In the genomic region with DNA sequence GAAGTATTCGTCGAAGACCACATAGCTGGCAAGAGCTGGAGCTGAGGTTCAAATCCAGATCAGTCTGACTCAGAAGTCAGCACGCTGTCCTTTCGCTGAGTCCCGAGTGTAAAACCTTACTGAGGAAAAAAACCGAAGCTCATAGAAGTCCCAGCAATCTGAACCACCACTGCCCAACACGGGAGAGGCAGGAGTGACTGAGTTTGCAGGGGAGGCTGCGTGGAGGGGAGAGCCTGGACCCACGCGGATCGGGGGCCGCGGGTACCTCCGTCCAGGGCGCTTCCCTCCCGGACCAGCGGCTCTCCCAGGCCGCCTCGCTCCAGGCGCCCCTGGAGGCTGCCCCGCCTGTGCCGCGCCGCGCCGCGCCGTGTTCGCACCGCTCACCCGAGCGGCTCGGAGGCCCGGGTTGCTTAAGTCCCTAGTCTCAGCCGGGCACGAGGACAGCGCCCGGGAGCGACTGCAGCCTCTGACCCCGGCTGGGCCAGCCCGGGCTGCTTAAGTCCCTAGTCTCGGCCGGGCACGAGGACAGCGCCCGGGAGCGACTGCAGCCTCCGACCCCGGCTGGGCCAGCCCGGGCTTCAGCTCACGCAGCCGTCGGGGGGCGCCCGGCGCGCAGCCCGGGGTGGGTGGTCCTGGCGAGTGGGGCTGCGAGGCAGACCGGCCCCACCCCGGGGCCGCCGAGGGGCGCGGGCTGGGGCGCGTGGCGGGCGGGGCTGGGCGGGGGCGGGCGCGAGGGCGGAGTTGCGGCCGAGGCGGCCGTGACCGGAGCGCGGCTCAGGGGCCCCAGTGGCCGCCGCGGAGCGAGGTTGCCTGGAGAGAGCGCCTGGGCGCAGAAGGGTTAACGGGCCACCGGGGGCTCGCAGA, we compare ENCODE assay signal across 8 cellular contexts. TPM values are rescaled to one million over a fixed set of nuclear protein-coding genes. Genes with fewer than 3 reads are reported as not detected.
A peak's percentile ranks its signal among the peaks of the same experiment; 100 is the strongest.
DNase-seq lines count a peak whose midpoint lies in the region; ATAC-seq and TF ChIP-seq lines count a peak whose summit lies in the region.

A gene (plus strand): TSS at position 777 of the 864 bp plus-strand sequence. CDS start 2,881 bp downstream, outside the sequence.

- peak; percentile 28 for TF ChIP-seq CTCF in fibroblast of villous mesenchyme (IDR thresholded peaks at IDR 0.05; ENCODE audit: insufficient read depth, low read depth, low read length)

- peak within 1 kb of the TSS; percentile 71 for H3K4me3 Mint-ChIP-seq in activated T-cell treated with anti-CD3 and anti-CD28 coated beads, Interleukin-2, amount 50 U/mL, for 24 hours
- peak within 1 kb of the TSS; percentile 87 for H3K4me3 Mint-ChIP-seq in natural killer cell treated with Interleukin-12 subunit alpha and Interleukin-12 subunit beta and Interleukin-15 and Interleukin-18, amount 100 ng/mL, for 72 hours

- peak; percentile 61 for ATAC-seq in GM21723 (IDR thresholded peaks at IDR 0.05; ENCODE audit: unreplicated experiment)
- ATAC-seq in natural killer cell treated with Interleukin-12 subunit alpha and Interleukin-12 subunit beta and Interleukin-15 and Interleukin-18, amount 100 ng/mL, for 72 hours, result peak; percentile 79 to 81
- ATAC-seq in GM21737 (IDR thresholded peaks at IDR 0.05; ENCODE audit: unreplicated experiment), result no peak

- H3K4me1 Mint-ChIP-seq in activated T-cell treated with anti-CD3 and anti-CD28 coated beads, Interleukin-2, amount 50 U/mL, for 24 hours (ENCODE audit: low read depth), result peaks cover 33% of the 10 kb centered on the region
- H3K4me1 Mint-ChIP-seq in natural killer cell treated with Interleukin-12 subunit alpha and Interleukin-12 subunit beta and Interleukin-15 and Interleukin-18, amount 100 ng/mL, for 72 hours (ENCODE audit: low read depth in 2 of 2), result peaks cover 23 to 24% of the 10 kb centered on the region in 2 donors

- no peaks in the 10 kb centered on the region for H3K36me3 Mint-ChIP-seq in activated T-cell treated with anti-CD3 and anti-CD28 coated beads, Interleukin-2, amount 50 U/mL, for 24 hours (ENCODE audit: low read depth)
- H3K36me3 Mint-ChIP-seq in natural killer cell treated with Interleukin-12 subunit alpha and Interleukin-12 subunit beta and Interleukin-15 and Interleukin-18, amount 100 ng/mL, for 72 hours, result no peaks in the 10 kb centered on the region

- peaks cover 42% of the 10 kb centered on the region for H3K27me3 Mint-ChIP-seq in activated T-cell treated with anti-CD3 and anti-CD28 coated beads, Interleukin-2, amount 50 U/mL, for 24 hours
- peaks cover under 1 to 13% of the 10 kb centered on the region in 2 donors for H3K27me3 Mint-ChIP-seq in natural killer cell treated with Interleukin-12 subunit alpha and Interleukin-12 subunit beta and Interleukin-15 and Interleukin-18, amount 100 ng/mL, for 72 hours

- peak within 1 kb of the TSS; percentile 37 for H3K27ac Mint-ChIP-seq in activated T-cell treated with anti-CD3 and anti-CD28 coated beads, Interleukin-2, amount 50 U/mL, for 24 hours
- H3K27ac Mint-ChIP-seq in natural killer cell treated with Interleukin-12 subunit alpha and Interleukin-12 subunit beta and Interleukin-15 and Interleukin-18, amount 100 ng/mL, for 72 hours, result no peak within 1 kb of the TSS

- DNase-seq in COR-L47 (lab: John Stamatoyannopoulos, UW) (peak; percentile 41), NCI-H2171 (lab: John Stamatoyannopoulos, UW) (peak; percentile 35), fibroblast of villous mesenchyme (ENCODE audit: low read depth) (peak; percentile 89), NAMALWA (ENCODE audit: low spot score) (no peak)
- peak; percentile 61 for DNase-seq in activated T-cell treated with anti-CD3 and anti-CD28 coated beads, Interleukin-2, amount 50 U/mL, for 24 hours
- peak; percentile 62 for DNase-seq in natural killer cell treated with Interleukin-12 subunit alpha and Interleukin-12 subunit beta and Interleukin-15 and Interleukin-18, amount 100 ng/mL, for 72 hours (ENCODE audit: low spot score)

- no peaks in the 10 kb centered on the region for H3K9me3 Mint-ChIP-seq in activated T-cell treated with anti-CD3 and anti-CD28 coated beads, Interleukin-2, amount 50 U/mL, for 24 hours
- no peaks in the 10 kb centered on the region for H3K9me3 Mint-ChIP-seq in natural killer cell treated with Interleukin-12 subunit alpha and Interleukin-12 subunit beta and Interleukin-15 and Interleukin-18, amount 100 ng/mL, for 72 hours

- peak within 1 kb of the TSS; percentile 64 for H3K4me3 ChIP-seq in fibroblast of villous mesenchyme (ENCODE audit: low read depth, low read length)

RNA-seq across cellular contexts. Expression of the gene that starts here (rescaled TPM):
- 2.9 and 8.6 TPM in 2 replicates for total RNA-seq in fibroblast of villous mesenchyme
- 1 to 10 TPM in 1 of 2 donors, under 1 TPM in 1; 0.48 to 1.0 TPM for total RNA-seq in natural killer cell treated with Interleukin-12 subunit alpha and Interleukin-12 subunit beta and Interleukin-15 and Interleukin-18, amount 100 ng/mL, for 72 hours
